Comparison of ENCODE assay signal across 8 cellular contexts in the genomic region with DNA sequence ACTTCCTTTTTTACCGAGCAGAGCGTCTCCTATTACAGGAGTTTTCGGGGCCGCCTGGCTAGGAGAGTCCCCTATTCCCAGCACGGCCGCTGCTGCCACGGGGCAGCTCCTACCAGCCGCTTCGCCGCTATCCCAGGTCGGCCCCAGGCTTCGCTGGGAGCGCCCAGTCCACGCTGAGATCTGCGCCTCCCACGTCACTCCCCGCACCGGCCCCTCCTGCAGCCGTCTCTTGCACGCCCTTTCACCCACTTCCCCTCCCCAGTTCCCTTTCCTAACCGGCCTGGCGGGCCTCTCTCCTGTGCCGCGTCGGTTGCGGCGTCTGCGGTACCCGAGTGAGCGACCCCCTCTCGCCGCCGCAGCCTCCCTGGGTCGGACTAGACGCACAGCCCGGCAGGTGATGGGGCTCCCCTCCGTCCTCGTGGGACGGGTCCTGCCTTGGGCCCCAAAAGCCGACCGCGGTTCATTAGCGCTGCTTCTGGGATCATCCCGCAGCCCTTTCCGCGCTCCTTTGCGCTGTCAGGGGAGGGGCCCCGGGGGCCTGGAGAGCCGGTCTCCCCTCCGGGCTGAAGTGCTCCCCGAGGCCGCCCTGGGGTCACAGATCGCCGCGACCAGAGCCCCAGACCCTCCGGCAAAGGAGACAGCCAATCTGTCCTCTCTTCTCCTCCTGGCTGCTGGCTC.
DNase-seq lines count a peak whose midpoint lies in the region; ATAC-seq and TF ChIP-seq lines count a peak whose summit lies in the region.

No MANE protein-coding gene starts in this region.

- peak overlapping the region; percentile 86 for H3K4me3 Mint-ChIP-seq in dendritic cell treated with granulocyte-macrophage colony-stimulating factor and Interleukin-4, amounts not matched to agents 40 ng/mL and 50 ng/mL, for 4 days
- H3K4me3 Mint-ChIP-seq in natural killer cell, result peak overlapping the region; percentile 99

- DNase-seq in LNCaP clone FGC (ENCODE audit: low read depth), result no peak
- DNase-seq in natural killer cell, result peak; percentile 62
- peak; percentile 88 for DNase-seq in upper lobe of right lung
- no peak for DNase-seq in SW 1271 (lab: John Stamatoyannopoulos, UW)

- no peak overlapping the region for H3K27ac ChIP-seq in ACC112 (ENCODE audit: low read depth, low read length)
- H3K27ac ChIP-seq in upper lobe of right lung, result peak overlapping the region; percentile 80

- no peaks in the 10 kb centered on the region for H3K9me3 ChIP-seq in upper lobe of right lung

- intact Hi-C loops in dendritic cell treated with granulocyte-macrophage colony-stimulating factor and Interleukin-4, amounts not matched to agents 40 ng/mL and 50 ng/mL, for 4 days (cut with micrococcal nuclease), result no loop called here
- intact Hi-C loops in natural killer cell (cut with micrococcal nuclease), result no loop called here
- intact Hi-C loops in upper lobe of right lung (cut with DNase I), result no loop called here

- H3K27me3 Mint-ChIP-seq in dendritic cell treated with granulocyte-macrophage colony-stimulating factor and Interleukin-4, amounts not matched to agents 40 ng/mL and 50 ng/mL, for 4 days, result peaks cover 27% of the 10 kb centered on the region
- H3K27me3 Mint-ChIP-seq in natural killer cell (ENCODE audit: low read depth in 2 of 2), result no peaks in the 10 kb centered on the region

- no peaks in the 10 kb centered on the region for H3K9me3 Mint-ChIP-seq in dendritic cell treated with granulocyte-macrophage colony-stimulating factor and Interleukin-4, amounts not matched to agents 40 ng/mL and 50 ng/mL, for 4 days
- no peaks in the 10 kb centered on the region for H3K9me3 Mint-ChIP-seq in natural killer cell

- H3K4me1 Mint-ChIP-seq in dendritic cell treated with granulocyte-macrophage colony-stimulating factor and Interleukin-4, amounts not matched to agents 40 ng/mL and 50 ng/mL, for 4 days (ENCODE audit: low read depth), result peaks cover 56% of the 10 kb centered on the region
- H3K4me1 Mint-ChIP-seq in natural killer cell, result peaks cover 46 to 61% of the 10 kb centered on the region in 2 donors

- H3K27me3 ChIP-seq in ACC112 (ENCODE audit: insufficient read depth, low read length), result no peaks in the 10 kb centered on the region
- H3K27me3 ChIP-seq in upper lobe of right lung, result no peaks in the 10 kb centered on the region

- H3K36me3 ChIP-seq in ACC112 (ENCODE audit: insufficient read depth, low read length) (no peaks in the 10 kb centered on the region), upper lobe of right lung (no peaks in the 10 kb centered on the region)

- TF ChIP-seq CTCF in LNCaP clone FGC (IDR thresholded peaks at IDR 0.05; ENCODE audit: control insufficient read depth, extremely low read depth, insufficient read depth) (no peak), WI38 (IDR thresholded peaks at IDR 0.05; ENCODE audit: low read depth, low read length) (no peak), natural killer cell (IDR thresholded peaks at IDR 0.05) (no peak), upper lobe of right lung (IDR thresholded peaks at IDR 0.05) (no peak)

- peaks cover 10% of the 10 kb centered on the region for H3K36me3 Mint-ChIP-seq in dendritic cell treated with granulocyte-macrophage colony-stimulating factor and Interleukin-4, amounts not matched to agents 40 ng/mL and 50 ng/mL, for 4 days (ENCODE audit: low read depth)
- no peaks in the 10 kb centered on the region for H3K36me3 Mint-ChIP-seq in natural killer cell

- H3K79me2 ChIP-seq in ACC112 (ENCODE audit: control insufficient read depth, insufficient read depth, low read length, unreplicated experiment), result no peaks in the 10 kb centered on the region

- H3K4me3 ChIP-seq in ACC112 (ENCODE audit: low read depth, low read length) (peak overlapping the region; percentile 65; the same call in 1 of the 2 replicates), LNCaP clone FGC (ENCODE audit: low read depth, low read length) (peak overlapping the region; percentile 71), WI38 (ENCODE audit: low read depth, low read length) (peak overlapping the region; percentile 55), upper lobe of right lung (peak overlapping the region; percentile 58)

- H3K4me1 ChIP-seq in ACC112 (ENCODE audit: control insufficient read depth, insufficient read depth, low read length, unreplicated experiment), result no peaks in the 10 kb centered on the region
- H3K4me1 ChIP-seq in upper lobe of right lung, result peaks cover 13% of the 10 kb centered on the region

- H3K27ac Mint-ChIP-seq in dendritic cell treated with granulocyte-macrophage colony-stimulating factor and Interleukin-4, amounts not matched to agents 40 ng/mL and 50 ng/mL, for 4 days, result peak overlapping the region; percentile 87
- H3K27ac Mint-ChIP-seq in natural killer cell, result peak overlapping the region; percentile 93 to 95

- ATAC-seq in GM19324 (IDR thresholded peaks at IDR 0.05; ENCODE audit: low FRiP score, unreplicated experiment) (peak; percentile 44), natural killer cell (peak; percentile 83 to 92 (median 86)), upper lobe of right lung (peak; percentile 83)

- H2AFZ ChIP-seq in ACC112 (ENCODE audit: low read length, unreplicated experiment), result no peak overlapping the region

Comparison
In these comparisons a context has a peak if more than half of its experiments do, and no peak if none do; other contexts are left out.
1. DNase-seq: peak in natural killer cell (single experiment) and upper lobe of right lung (single experiment); none in LNCaP clone FGC (single experiment) and SW 1271 (0 of 2).
2. Peak in every context shown above with its lines, with median percentiles within 50 percentile points of each other: H3K4me3 ChIP-seq and ATAC-seq.